1 cellular context compared by ENCODE assay signal in the genomic region with DNA sequence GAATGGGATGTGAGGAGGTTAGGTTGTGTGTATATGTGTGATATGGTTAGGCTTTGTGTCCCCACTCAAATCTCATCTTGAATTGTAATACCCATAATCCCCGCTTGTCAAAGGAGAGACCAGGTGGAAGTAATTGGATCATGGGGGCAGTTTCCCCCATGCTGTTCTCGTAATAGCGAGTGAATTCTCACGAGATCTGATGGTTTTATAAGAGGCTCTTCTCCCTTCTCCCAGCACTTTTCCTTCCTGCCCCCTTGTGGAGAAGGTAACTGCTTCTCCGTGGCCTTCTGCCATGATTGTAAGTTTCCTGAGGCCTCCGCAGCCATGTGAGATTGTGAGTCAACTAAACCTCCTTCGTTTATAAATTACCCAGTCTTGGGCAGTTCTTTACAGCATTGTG.
TF ChIP-seq lines count a peak whose summit lies in the region.

No MANE protein-coding gene starts in this region.

TF ChIP-seq in H1, 55 proteins besides CTCF, POLR2A, EP300 and RAD21:
- TF ChIP-seq CHD2 (IDR thresholded peaks at IDR 0.05; ENCODE audit: low read length) = 0 out of 2 replicates have a peak, but pooled peaks have one; percentile 17
- TF ChIP-seq KDM5A (IDR thresholded peaks at IDR 0.05; ENCODE audit: low read length) = no peak
